Comparison of ENCODE assay signal across 28 cellular contexts in the genomic region with DNA sequence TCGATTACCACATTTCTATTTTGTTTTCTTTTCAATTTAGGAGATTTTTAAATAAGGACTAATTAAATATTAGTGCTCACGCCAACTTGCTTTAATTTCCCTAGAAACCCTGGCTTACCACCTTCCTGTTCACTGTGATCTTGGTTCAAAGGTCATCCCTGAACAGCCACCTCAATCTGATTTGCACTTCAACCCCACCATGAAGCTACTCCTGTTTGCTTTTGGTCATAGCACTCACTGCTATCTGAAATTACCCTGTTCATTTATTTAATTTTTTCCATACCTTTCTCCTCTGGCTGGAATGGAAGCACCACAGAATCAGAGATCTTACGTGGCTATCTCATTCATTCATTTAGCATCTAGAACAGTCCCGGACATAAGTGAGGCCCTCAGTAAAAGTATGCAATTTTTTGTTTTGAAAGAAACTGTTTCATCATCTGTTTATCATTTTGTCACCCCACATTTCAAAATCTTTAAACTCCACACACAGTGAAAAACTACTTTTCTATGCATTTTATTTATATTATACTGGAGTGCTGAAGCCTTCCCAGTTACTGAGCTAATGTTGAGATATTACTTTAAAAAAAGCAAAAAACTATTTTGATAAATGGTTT. TPM values are rescaled to one million over a fixed set of nuclear protein-coding genes. Genes with fewer than 3 reads are reported as not detected.
"Had no signal": no experiment of that assay in that cellular context is flagged by ENCODE, and none has a peak within 500 bp of the region (broad histone marks: within the 10 kb centered on the region; RNA-seq: fewer than 3 reads in every experiment).

No MANE protein-coding gene starts in this region.

- H3K27ac Mint-ChIP-seq: activated CD4-positive, alpha-beta memory T cell treated with anti-CD3 and anti-CD28 coated beads for 36 hours; activated naive CD4-positive, alpha-beta T cell treated with anti-CD3 and anti-CD28 coated beads for 36 hours; activated naive CD4-positive, alpha-beta T cell treated with anti-CD3 and anti-CD28 coated beads, Interleukin-2, amount 50 U/mL, for 72 hours; activated T-helper 1 cell treated with anti-CD3 and anti-CD28 coated beads, Interleukin-12 subunit alpha, Interleukin-12 subunit beta, Interleukin-2, Interleukin-4 antibody, amounts not matched to agents 30 ng/mL and 10 ng/mL and 1 ng/mL, durations not matched to agents 14 hours and 24 hours and 36 hours; WTC11 had no signal

- DNase-seq: activated CD4-positive, alpha-beta memory T cell treated with anti-CD3 and anti-CD28 coated beads for 36 hours; activated CD4-positive, alpha-beta T cell treated with anti-CD3 and anti-CD28 coated beads for 4 hours; activated CD4-positive, alpha-beta T cell treated with anti-CD3 and anti-CD28 coated beads, Interleukin-2, amount 50 U/mL, for 1 hour; activated CD8-positive, alpha-beta memory T cell treated with anti-CD3 and anti-CD28 coated beads, Interleukin-2, amount 50 U/mL, for 4 hours; activated gamma-delta T cell treated with Interleukin-2 at 50 U/mL for 16 hours; activated naive CD4-positive, alpha-beta T cell treated with anti-CD3 and anti-CD28 coated beads for 36 hours; activated T-cell treated with anti-CD3 and anti-CD28 coated beads for 4 hours; activated T-cell treated with anti-CD3 and anti-CD28 coated beads, Interleukin-2, amount 50 U/mL, for 4 hours; amniotic stem cell; aorta; brain microvascular endothelial cell; central memory CD4-positive, alpha-beta T cell; MM.1S; MV-4-11; NCI-H1092; NCI-H1930; NCI-H345; NCI-H524 treated with DMSO at 0.1 percent for 48 hours; Peyer's patch; Right ventricle myocardium superior; RPMI8226 had no signal

- H3K27me3 ChIP-seq: brain microvascular endothelial cell, Peyer's patch had no signal

- ATAC-seq: activated CD4-positive, CD25-positive, alpha-beta regulatory T cell treated with anti-CD3 and anti-CD28 coated beads, Interleukin-2, amount 50 U/mL, for 24 hours; activated naive CD4-positive, alpha-beta T cell treated with anti-CD3 and anti-CD28 coated beads, Interleukin-2, amount 50 U/mL, for 72 hours; activated T-cell treated with anti-CD3 and anti-CD28 coated beads, Interleukin-2, amount 50 U/mL, for 4 hours; WTC11 had no signal

- H3K27ac ChIP-seq: brain microvascular endothelial cell, KMS-11, Peyer's patch had no signal

- H3K9me3 Mint-ChIP-seq: activated CD4-positive, alpha-beta memory T cell treated with anti-CD3 and anti-CD28 coated beads for 36 hours; activated naive CD4-positive, alpha-beta T cell treated with anti-CD3 and anti-CD28 coated beads for 36 hours; activated naive CD4-positive, alpha-beta T cell treated with anti-CD3 and anti-CD28 coated beads, Interleukin-2, amount 50 U/mL, for 72 hours; activated T-cell treated with anti-CD3 and anti-CD28 coated beads, Interleukin-2, amount 50 U/mL, for 4 hours; activated T-helper 1 cell treated with anti-CD3 and anti-CD28 coated beads, Interleukin-12 subunit alpha, Interleukin-12 subunit beta, Interleukin-2, Interleukin-4 antibody, amounts not matched to agents 30 ng/mL and 10 ng/mL and 1 ng/mL, durations not matched to agents 14 hours and 24 hours and 36 hours had no signal

- H3K4me3 ChIP-seq: Peyer's patch had no signal

- H3K4me2 ChIP-seq: KMS-11 had no signal

- H3K36me3 Mint-ChIP-seq: activated CD4-positive, alpha-beta memory T cell treated with anti-CD3 and anti-CD28 coated beads for 36 hours; activated naive CD4-positive, alpha-beta T cell treated with anti-CD3 and anti-CD28 coated beads, Interleukin-2, amount 50 U/mL, for 72 hours; WTC11 had no signal

- H3K9ac ChIP-seq: KMS-11 had no signal

- H3K9me3 ChIP-seq: Peyer's patch had no signal

- H3K4me3 Mint-ChIP-seq: activated CD4-positive, alpha-beta memory T cell treated with anti-CD3 and anti-CD28 coated beads for 36 hours; activated naive CD4-positive, alpha-beta T cell treated with anti-CD3 and anti-CD28 coated beads for 36 hours; activated T-cell treated with anti-CD3 and anti-CD28 coated beads, Interleukin-2, amount 50 U/mL, for 4 hours; activated T-helper 1 cell treated with anti-CD3 and anti-CD28 coated beads, Interleukin-12 subunit alpha, Interleukin-12 subunit beta, Interleukin-2, Interleukin-4 antibody, amounts not matched to agents 30 ng/mL and 10 ng/mL and 1 ng/mL, durations not matched to agents 14 hours and 24 hours and 36 hours; WTC11 had no signal

- H3K36me3 ChIP-seq: brain microvascular endothelial cell, Peyer's patch had no signal

RNA-seq across cellular contexts. Expression of a gene that starts 17.2 kb away (rescaled TPM):
- total RNA-seq: activated CD4-positive, alpha-beta memory T cell treated with anti-CD3 and anti-CD28 coated beads for 36 hours; activated naive CD4-positive, alpha-beta T cell treated with anti-CD3 and anti-CD28 coated beads for 36 hours; activated naive CD4-positive, alpha-beta T cell treated with anti-CD3 and anti-CD28 coated beads, Interleukin-2, amount 50 U/mL, for 72 hours; activated T-cell treated with anti-CD3 and anti-CD28 coated beads, Interleukin-2, amount 50 U/mL, for 4 hours; activated T-helper 1 cell treated with anti-CD3 and anti-CD28 coated beads, Interleukin-12 subunit alpha, Interleukin-12 subunit beta, Interleukin-2, Interleukin-4 antibody, amounts not matched to agents 30 ng/mL and 10 ng/mL and 1 ng/mL, durations not matched to agents 14 hours and 24 hours and 36 hours; T-helper 1 cell treated with Interleukin-12 subunit alpha and Interleukin-12 subunit beta and Interleukin-4 antibody, amounts not matched to agents 30 ng/mL and 1 ng/mL, for 36 hours; T-helper 2 cell treated with Interferon-gamma antibody and Interleukin-4, amounts not matched to agents 100 ng/mL and 5 ng/mL, for 36 hours had no signal
